In genomic region chr15:26455828-26456227, GRCh38 we compare ENCODE assay signal across 5 cellular contexts.
"Had no signal": no experiment of that assay in that cellular context is flagged by ENCODE, and none has a peak within 500 bp of the region (broad histone marks: within the 10 kb centered on the region; RNA-seq: fewer than 3 reads in every experiment).

No MANE protein-coding gene starts in this region.

- ATAC-seq: HepG2, K562 had no signal

- H3K36me3 Mint-ChIP-seq: IgD-negative memory B cell had no signal

- H3K27ac Mint-ChIP-seq: IgD-negative memory B cell had no signal

- H3K4me3 Mint-ChIP-seq: IgD-negative memory B cell had no signal

- H3K27ac ChIP-seq: HL-60 had no signal

- H3K4me3 ChIP-seq: K562 had no signal

- H3K4me1 Mint-ChIP-seq: IgD-negative memory B cell had no signal

- DNase-seq: IMR-90 had no signal

- H3K27me3 Mint-ChIP-seq: IgD-negative memory B cell had no signal
